8 cellular contexts compared by ENCODE assay signal in the genomic region with DNA sequence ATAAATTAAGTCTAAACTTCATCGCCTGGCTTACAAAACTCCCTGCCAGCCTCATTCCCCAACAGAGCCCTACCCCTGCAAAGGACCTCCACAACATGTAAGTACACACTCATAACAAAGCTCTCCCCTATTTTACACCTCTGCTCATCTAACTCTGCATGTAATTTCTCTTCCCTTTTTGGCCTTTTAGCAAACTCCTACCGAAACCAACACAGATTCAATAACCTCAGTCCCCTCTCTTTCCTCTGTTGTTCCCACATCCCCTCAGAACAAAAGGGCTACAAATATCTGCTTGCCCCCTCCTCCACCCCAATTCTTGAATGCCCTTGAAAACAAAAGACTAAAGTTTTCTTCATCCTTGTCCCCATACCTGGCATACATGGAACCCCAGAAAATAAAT. TPM values are rescaled to one million over a fixed set of nuclear protein-coding genes. Genes with fewer than 3 reads are reported as not detected.
A peak's percentile ranks its signal among the peaks of the same experiment; 100 is the strongest.
DNase-seq lines count a peak whose midpoint lies in the region; ATAC-seq, FAIRE-seq and TF ChIP-seq lines count a peak whose summit lies in the region.

No MANE protein-coding gene starts in this region.

- TF ChIP-seq CTCF in GM20000 (IDR thresholded peaks at IDR 0.05; ENCODE audit: extremely low read depth, missing control alignments) = no peak
- TF ChIP-seq CTCF in foreskin fibroblast (IDR thresholded peaks at IDR 0.05; ENCODE audit: low read depth, low read length) = no peak

- H3K27ac ChIP-seq in SJSA1 (peak overlapping the region; percentile 42; the same call in 1 of the 2 replicates), small intestine (ENCODE audit: low read depth in 1 of 2, low read length in 1 of 2) (peak overlapping the region; percentile 76 to 87)

- H3K27me3 ChIP-seq in SJSA1 (replicated peaks) (no peaks in the 10 kb centered on the region), small intestine (ENCODE audit: control insufficient read depth in 2 of 2, insufficient read depth in 2 of 2, low read length in 2 of 2) (no peaks in the 10 kb centered on the region)

- peaks cover 21% of the 10 kb centered on the region for H3K4me1 ChIP-seq in SJSA1 (replicated peaks)
- peaks cover 0 to 5% of the 10 kb centered on the region in 2 donors for H3K4me1 ChIP-seq in small intestine (ENCODE audit: control insufficient read depth in 2 of 2, insufficient read depth in 1 of 2, low read depth in 1 of 2, low read length in 1 of 2)

- 0 out of 2 replicates have a peak, but pooled peaks cover 4% of the 10 kb centered on the region for H3K36me3 ChIP-seq in SJSA1
- H3K36me3 ChIP-seq in small intestine (ENCODE audit: control insufficient read depth in 2 of 2, insufficient read depth in 2 of 2, low read length in 2 of 2) = peaks cover 2 to 4% of the 10 kb centered on the region in 2 donors

- no peak for ATAC-seq in HG02759 (IDR thresholded peaks at IDR 0.05; ENCODE audit: unreplicated experiment)

- no peak for FAIRE-seq in small intestine (lab: Jason Lieb, UNC)

- DNase-seq in GM20000 (ENCODE audit: low spot score) (peak; percentile 55), SJSA1 (ENCODE audit: low read depth in 1 of 2, low spot score in 2 of 2) (no peak), foreskin fibroblast (no peak), small intestine (no peak), nucleus accumbens (lab: John Stamatoyannopoulos, UW) (no peak), DMS79 treated with DMSO at 0.1 percent for 48 hours (lab: John Stamatoyannopoulos, UW) (no peak), H4 (ENCODE audit: low spot score) (no peak)

- H3K9me3 ChIP-seq in SJSA1 (replicated peaks) (no peaks in the 10 kb centered on the region), small intestine (ENCODE audit: control insufficient read depth, low read depth) (no peaks in the 10 kb centered on the region)

- H3K4me3 ChIP-seq in SJSA1 (peak overlapping the region; percentile 53), foreskin fibroblast (ENCODE audit: low read depth in 1 of 2, low read length in 2 of 2) (peak overlapping the region; percentile 85 to 87), small intestine (ENCODE audit: low read depth in 1 of 2, low read length in 2 of 2) (peak overlapping the region; percentile 39 to 92)

- WGBS in small intestine, 3 donors = 33 to 48% (median 41%) methylated on average over 2 of the region's 2 CpGs

RNA-seq across cellular contexts. Expression of gene UBL7, which starts 0.7 kb away (rescaled TPM):
- total RNA-seq in SJSA1 (2014; rRNA removed; shearing (Covaris generic)) = 32.8 and 54.5 TPM in 2 replicates
- polyA plus RNA-seq in small intestine = 10 to 100 TPM; 33.3 to 51.7 (median 37.8) TPM
- total RNA-seq in H4 (2014; rRNA removed; shearing (Covaris generic)) = 78.0 and 83.9 TPM in 2 replicates

RNA-seq across cellular contexts. Expression of gene SEMA7A, which starts 26.5 kb away (rescaled TPM):
- 5.2 and 5.4 TPM in 2 replicates for total RNA-seq in SJSA1 (2014; rRNA removed; shearing (Covaris generic))
- polyA plus RNA-seq in small intestine = 1 to 10 TPM in 1 of 3 donors, under 1 TPM in 2; 0.45 to 4.3 (median 0.81) TPM
- total RNA-seq in H4 (2014; rRNA removed; shearing (Covaris generic)) = 0.53 and 0.91 TPM in 2 replicates
